In genomic region chr4:183503497-183504063, GRCh38 we compare ENCODE assay signal across 8 cellular contexts. TPM values are rescaled to one million over a fixed set of nuclear protein-coding genes. Genes with fewer than 3 reads are reported as not detected.
A peak's percentile ranks its signal among the peaks of the same experiment; 100 is the strongest.
DNase-seq lines count a peak whose midpoint lies in the region; ATAC-seq and TF ChIP-seq lines count a peak whose summit lies in the region.

No MANE protein-coding gene starts in this region.

- CTCF ChIA-PET in CD8-positive, alpha-beta T cell (lab: Charles Lee), result interaction anchor here (1.0 to 2.0 kb wide), 5 partner anchors 17 to 107 kb away, joined by 3 to 8 read pairs (median 5); partner anchors contain the start of gene CDKN2AIP

- no peaks in the 10 kb centered on the region for H3K9me3 ChIP-seq in CD8-positive, alpha-beta T cell (ENCODE audit: low read length)
- H3K9me3 ChIP-seq in WERI-Rb-1 (ENCODE audit: severe bottlenecking), result no peaks in the 10 kb centered on the region
- H3K9me3 ChIP-seq in left ventricle myocardium inferior (replicated peaks), result no peaks in the 10 kb centered on the region

- no peaks in the 10 kb centered on the region for H3K27me3 Mint-ChIP-seq in CD8-positive, alpha-beta T cell (ENCODE audit: low read depth)

- TF ChIP-seq CTCF in CD8-positive, alpha-beta T cell (IDR thresholded peaks at IDR 0.05), result no peak
- no peak for TF ChIP-seq CTCF in WERI-Rb-1 (IDR thresholded peaks at IDR 0.05; ENCODE audit: low read depth, low read length)
- TF ChIP-seq CTCF in left ventricle myocardium inferior (IDR thresholded peaks at IDR 0.05; ENCODE audit: borderline replicate concordance), result no peak

- H3K27ac ChIP-seq in CD8-positive, alpha-beta T cell (ENCODE audit: low read depth, low read length), result peak overlapping the region; percentile 98
- H3K27ac ChIP-seq in WERI-Rb-1 (peak overlapping the region; percentile 88), left ventricle myocardium inferior (replicated peaks) (peak overlapping the region; percentile 97)

- H3K36me3 Mint-ChIP-seq in CD8-positive, alpha-beta T cell, result peaks cover 4% of the 10 kb centered on the region

- peak overlapping the region; percentile 91 for H3K4me3 Mint-ChIP-seq in CD8-positive, alpha-beta T cell

- DNase-seq in CD8-positive, alpha-beta T cell, result peak in 2 of 7 experiments; percentile 39 to 67
- DNase-seq in WERI-Rb-1 (peak; percentile 50), left ventricle myocardium inferior (no peak), left colon (no peak)
- peak; percentile 6 to 19 for DNase-seq in stimulated activated CD8-positive, alpha-beta memory T cell treated with anti-CD3 and anti-CD28 coated beads, Interleukin-4, amount 100 ng/mL, for 1 hour (ENCODE audit: low read depth in 2 of 2, low spot score in 1 of 2)
- DNase-seq in activated CD4-positive, CD25-positive, alpha-beta regulatory T cell treated with anti-CD3 and anti-CD28 coated beads, Interleukin-2, amount 50 U/mL, for 72 hours, result no peak

- peak; percentile 1 for ATAC-seq in CD8-positive, alpha-beta T cell
- ATAC-seq in GM18907 (IDR thresholded peaks at IDR 0.05; ENCODE audit: unreplicated experiment), result peak; percentile 3
- ATAC-seq in HG03159 (IDR thresholded peaks at IDR 0.05; ENCODE audit: unreplicated experiment), result peak; percentile 2
- ATAC-seq in left colon, result no peak

- H3K4me3 ChIP-seq in CD8-positive, alpha-beta T cell (ENCODE audit: low read depth, low read length), result peak overlapping the region; percentile 98
- H3K4me3 ChIP-seq in WERI-Rb-1 (ENCODE audit: low read depth, low read length) (peak overlapping the region; percentile 64), left ventricle myocardium inferior (peak overlapping the region; percentile 97)

- POLR2A ChIA-PET in CD8-positive, alpha-beta T cell (lab: Charles Lee), result interaction anchor here (0.6 to 1.7 kb wide), 8 partner anchors 11 to 156 kb away, joined by 3 to 17 read pairs (median 4); partner anchors contain the start of gene CDKN2AIP

- peaks cover 14% of the 10 kb centered on the region for H3K4me1 ChIP-seq in CD8-positive, alpha-beta T cell (ENCODE audit: insufficient read depth, low read length)
- H3K4me1 ChIP-seq in left ventricle myocardium inferior, result peaks cover 41% of the 10 kb centered on the region

- H3K27ac Mint-ChIP-seq in CD8-positive, alpha-beta T cell, result peak overlapping the region; percentile 95

- H3K9me3 Mint-ChIP-seq in CD8-positive, alpha-beta T cell, result no peaks in the 10 kb centered on the region

- H3K4me1 Mint-ChIP-seq in CD8-positive, alpha-beta T cell (ENCODE audit: low read depth), result peaks cover 39% of the 10 kb centered on the region

- no peaks in the 10 kb centered on the region for H3K36me3 ChIP-seq in CD8-positive, alpha-beta T cell (ENCODE audit: insufficient read depth, low read length)
- no peaks in the 10 kb centered on the region for H3K36me3 ChIP-seq in WERI-Rb-1
- H3K36me3 ChIP-seq in left ventricle myocardium inferior, result no peaks in the 10 kb centered on the region

- intact Hi-C loops in CD8-positive, alpha-beta T cell (cut with DNase I, micrococcal nuclease), result loop anchor here (1.0 to 10.0 kb wide), 17 partner anchors 31 to 1967 kb away; partner anchors contain the start of genes RWDD4 (in 2 of the 2), TRAPPC11 (in 2 of the 2), ACSL1 (in 1 of the 2) and ANKRD37 (in 1 of the 2)
- intact Hi-C loops in left ventricle myocardium inferior (cut with micrococcal nuclease), result no loop called here
- intact Hi-C loops in left colon (cut with DNase I, micrococcal nuclease), result no loop called here

- no peaks in the 10 kb centered on the region for H3K27me3 ChIP-seq in CD8-positive, alpha-beta T cell (ENCODE audit: insufficient read depth, low read length)
- H3K27me3 ChIP-seq in WERI-Rb-1 (ENCODE audit: insufficient read depth, low read depth, severe bottlenecking) (no peaks in the 10 kb centered on the region), left ventricle myocardium inferior (ENCODE audit: low read depth) (no peaks in the 10 kb centered on the region)

RNA-seq across cellular contexts. Expression of gene ING2, which starts 1.3 kb away (rescaled TPM):
- 10 to 100 TPM; 13.8 to 16.3 TPM for total RNA-seq in CD8-positive, alpha-beta T cell
- total RNA-seq in left ventricle myocardium inferior (5.9 TPM), left colon (10 to 100 TPM; 13.0 to 14.7 TPM)

RNA-seq across cellular contexts. Expression of gene CDKN2AIP, which starts 59.1 kb away (rescaled TPM):
- 10 to 100 TPM; 51.2 to 51.9 TPM for total RNA-seq in CD8-positive, alpha-beta T cell
- total RNA-seq in left ventricle myocardium inferior, result 8.5 TPM
- total RNA-seq in left colon, result 10 to 100 TPM; 13.7 to 23.1 TPM

Comparison
In these comparisons a context has a peak if more than half of its experiments do, and no peak if none do; other contexts are left out.
1. DNase-seq: peak in WERI-Rb-1 (single experiment) and stimulated activated CD8-positive, alpha-beta memory T cell treated with anti-CD3 and anti-CD28 coated beads, Interleukin-4, amount 100 ng/mL, for 1 hour (2 of 2); none in left ventricle myocardium inferior (single experiment), left colon (0 of 2) and activated CD4-positive, CD25-positive, alpha-beta regulatory T cell treated with anti-CD3 and anti-CD28 coated beads, Interleukin-2, amount 50 U/mL, for 72 hours (single experiment).
2. intact Hi-C loops: an anchor here in CD8-positive, alpha-beta T cell (1.0 to 10.0 kb wide); none called in left ventricle myocardium inferior and left colon.
3. Peak in every context shown above with its lines, with median percentiles within 50 percentile points of each other: H3K27ac ChIP-seq and H3K4me3 ChIP-seq.